ENCODE assay signal across 8 cellular contexts in the genomic region with DNA sequence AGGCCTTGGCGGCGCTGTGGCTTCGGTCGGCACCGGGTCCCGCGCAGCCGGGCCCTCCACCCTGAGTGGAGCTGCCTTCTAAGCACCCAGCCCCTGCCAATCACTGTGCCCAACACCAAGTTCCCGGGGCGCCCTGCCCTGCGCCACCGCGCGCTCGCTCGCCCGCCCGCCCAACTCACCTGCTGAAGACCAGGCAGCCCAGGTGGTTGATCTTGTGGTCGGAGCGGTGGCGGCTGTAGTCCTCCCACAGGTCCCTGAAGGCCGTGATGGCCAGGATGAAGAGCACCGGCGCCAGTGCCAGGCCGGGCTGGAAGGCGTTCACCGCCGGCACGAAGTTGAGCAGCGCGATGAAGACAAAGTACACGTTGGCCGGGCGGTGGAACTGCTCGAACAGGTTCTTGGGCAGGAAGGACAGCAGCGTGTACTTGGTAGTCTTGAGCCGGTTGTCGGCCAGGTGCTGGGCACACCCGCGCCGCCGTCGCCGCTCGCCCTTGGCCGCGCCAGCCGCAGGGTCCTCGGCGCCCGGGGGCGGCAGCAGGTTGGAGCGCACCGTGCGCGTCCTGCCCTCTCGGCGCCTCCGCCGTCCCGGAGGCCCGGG. TPM values are rescaled to one million over a fixed set of nuclear protein-coding genes. Genes with fewer than 3 reads are reported as not detected.
DNase-seq lines count a peak whose midpoint lies in the region; ATAC-seq lines count a peak whose summit lies in the region.

No MANE protein-coding gene starts in this region.

- peaks cover 37% of the 10 kb centered on the region for H3K36me3 Mint-ChIP-seq in T-helper 2 cell treated with Interferon-gamma antibody and Interleukin-4, amounts not matched to agents 5 μg/mL and 100 μg/mL, for 36 hours (ENCODE audit: low read depth)

- peak overlapping the region; percentile 85 for H3K27ac ChIP-seq in BLaER1
- H3K27ac ChIP-seq in cingulate gyrus (ENCODE audit: low read depth, low read length), result peak overlapping the region; percentile 39
- no peak overlapping the region for H3K27ac ChIP-seq in mesodermal cell (ENCODE audit: low read depth, low read length, severe bottlenecking)
- peak overlapping the region; percentile 4 for H3K27ac ChIP-seq in temporal lobe (ENCODE audit: low read depth, low read length)

- peak overlapping the region; percentile 94 for H3K27ac Mint-ChIP-seq in T-helper 2 cell treated with Interferon-gamma antibody and Interleukin-4, amounts not matched to agents 5 μg/mL and 100 μg/mL, for 36 hours

- ATAC-seq in HG03521 (IDR thresholded peaks at IDR 0.05; ENCODE audit: unreplicated experiment), result no peak

- no peaks in the 10 kb centered on the region for H3K9me3 Mint-ChIP-seq in T-helper 2 cell treated with Interferon-gamma antibody and Interleukin-4, amounts not matched to agents 5 μg/mL and 100 μg/mL, for 36 hours

- peaks cover 60% of the 10 kb centered on the region for H3K4me1 ChIP-seq in BLaER1
- H3K4me1 ChIP-seq in mesodermal cell (ENCODE audit: control insufficient read depth, insufficient read depth, low read length, poor library complexity, severe bottlenecking), result peaks cover 12% of the 10 kb centered on the region

- peaks cover 34% of the 10 kb centered on the region for H3K4me1 Mint-ChIP-seq in T-helper 2 cell treated with Interferon-gamma antibody and Interleukin-4, amounts not matched to agents 5 μg/mL and 100 μg/mL, for 36 hours (ENCODE audit: low read depth)

- H3K27me3 Mint-ChIP-seq in T-helper 2 cell treated with Interferon-gamma antibody and Interleukin-4, amounts not matched to agents 5 μg/mL and 100 μg/mL, for 36 hours (ENCODE audit: low read depth), result peaks cover 2% of the 10 kb centered on the region

- peak overlapping the region; percentile 97 for H3K4me2 ChIP-seq in BLaER1

- peak overlapping the region; percentile 83 for H3K9ac ChIP-seq in BLaER1

- peak; percentile 40 for DNase-seq in T-helper 2 cell treated with Interferon-gamma antibody and Interleukin-4, amounts not matched to agents 5 μg/mL and 100 μg/mL, for 36 hours (ENCODE audit: low spot score)
- DNase-seq in NCI-H1930 (lab: John Stamatoyannopoulos, UW) (no peak), mesenteric fat pad (ENCODE audit: low spot score) (no peak)

- H3K4me3 ChIP-seq in BLaER1 (peak overlapping the region; percentile 82), mesodermal cell (ENCODE audit: extremely low read depth, insufficient read depth, low read length, poor library complexity, severe bottlenecking) (peak overlapping the region; percentile 39)

- no peaks in the 10 kb centered on the region for H3K27me3 ChIP-seq in BLaER1

- peak overlapping the region; percentile 90 for H3K4me3 Mint-ChIP-seq in T-helper 2 cell treated with Interferon-gamma antibody and Interleukin-4, amounts not matched to agents 5 μg/mL and 100 μg/mL, for 36 hours

- H4K20me1 ChIP-seq in BLaER1, result peaks cover 15% of the 10 kb centered on the region; the same call in 1 of the 2 replicates

- H3K9me3 ChIP-seq in BLaER1 (no peaks in the 10 kb centered on the region), mesodermal cell (ENCODE audit: control insufficient read depth, low read length) (no peaks in the 10 kb centered on the region)

- 3% methylated on average over 48 to 51 of the region's 62 CpGs for WGBS in mesodermal cell (ENCODE audit: insufficient coverage in 2 of 2), 2 experiments

- H3K36me3 ChIP-seq in BLaER1, result peaks cover 7% of the 10 kb centered on the region
- no peaks in the 10 kb centered on the region for H3K36me3 ChIP-seq in mesodermal cell (ENCODE audit: control insufficient read depth, insufficient read depth, low read length)

RNA-seq across cellular contexts. Expression of a gene that starts 0.6 kb away (rescaled TPM):
- polyA plus RNA-seq in mesodermal cell (2013, experiment 1 of 2), result 0.66 TPM
- polyA plus RNA-seq in mesodermal cell (2013, experiment 2 of 2), result 0.71 TPM
- total RNA-seq in temporal lobe, result 0.74 TPM
- 27.2 TPM for total RNA-seq in mesenteric fat pad

Comparison
In these comparisons a context has a peak if more than half of its experiments do, and no peak if none do; other contexts are left out.
1. RNA of a gene that starts 0.6 kb away (total RNA-seq): 27.2 TPM in mesenteric fat pad (single experiment); 0.74 TPM in temporal lobe (single experiment); every median in the first group is over 10 times any median in the second.